ENCODE assay signal across 1 cellular context in the genomic region with DNA sequence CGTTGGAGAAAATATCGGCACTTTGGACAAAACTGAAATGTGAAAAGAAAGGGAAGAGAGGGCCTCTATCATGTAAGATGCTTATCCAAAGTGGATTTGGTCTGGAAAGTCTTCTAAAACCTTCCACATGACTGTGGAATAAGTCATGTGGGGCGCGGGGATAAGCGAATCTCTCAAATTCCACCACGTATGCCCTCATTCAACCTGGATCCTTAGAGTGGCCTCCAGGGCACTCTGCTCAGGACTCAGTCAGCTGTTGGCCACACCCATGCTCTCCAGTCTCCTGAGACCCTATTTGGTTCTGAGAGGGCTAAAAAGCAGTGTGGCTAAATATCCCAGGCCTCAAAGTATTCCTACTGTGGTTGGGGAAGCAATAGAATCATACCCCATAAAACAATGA.
TF ChIP-seq lines count a peak whose summit lies in the region.

No MANE protein-coding gene starts in this region.

TF ChIP-seq in HepG2, 621 proteins besides CTCF, POLR2A, EP300 and RAD21:
- TF ChIP-seq FLYWCH1 (CRISPR knock-in tag; IDR thresholded peaks at IDR 0.05) (no peak), SMAD3 (CRISPR knock-in tag; IDR thresholded peaks at IDR 0.05) (no peak)
